In genomic region chr15:60389261-60390077, GRCh38 we compare ENCODE assay signal across 8 cellular contexts. TPM values are rescaled to one million over a fixed set of nuclear protein-coding genes. Genes with fewer than 3 reads are reported as not detected.
A peak's percentile ranks its signal among the peaks of the same experiment; 100 is the strongest.
DNase-seq lines count a peak whose midpoint lies in the region; ATAC-seq, FAIRE-seq and TF ChIP-seq lines count a peak whose summit lies in the region.

No MANE protein-coding gene starts in this region.

- H3K27me3 ChIP-seq in lower lobe of right lung (ENCODE audit: low read depth) (no peaks in the 10 kb centered on the region), dorsolateral prefrontal cortex (peaks cover 0 to 15% (median 0%) of the 10 kb centered on the region in 45 donors)

- DNase-seq in activated CD8-positive, alpha-beta T cell treated with anti-CD3 and anti-CD28 coated beads for 36 hours = peak; percentile 49
- DNase-seq in lower lobe of right lung (no peak), urothelium cell line (ENCODE audit: low spot score) (no peak), dorsolateral prefrontal cortex (no peak), NCI-H1930 (lab: John Stamatoyannopoulos, UW) (no peak), hypothalamus (lab: John Stamatoyannopoulos, UW) (no peak)

- ATAC-seq in GM18505 (IDR thresholded peaks at IDR 0.05; ENCODE audit: unreplicated experiment) (peak; percentile 64), HG02798 (IDR thresholded peaks at IDR 0.05; ENCODE audit: poor library complexity, unreplicated experiment) (peak; percentile 90), lower lobe of right lung (no peak)
- peak; percentile 90 for ATAC-seq in activated CD8-positive, alpha-beta T cell treated with anti-CD3 and anti-CD28 coated beads for 36 hours

- FAIRE-seq in urothelium cell line (lab: Jason Lieb, UNC) = no peak

- POLR2A ChIA-PET in activated CD8-positive, alpha-beta T cell treated with anti-CD3 and anti-CD28 coated beads for 36 hours (lab: Charles Lee) = interaction anchor here (1.5 kb wide), 1 partner anchor 29 kb away, joined by 4 read pairs; no protein-coding TSS in a partner anchor

- H3K27ac Mint-ChIP-seq in activated CD8-positive, alpha-beta T cell treated with anti-CD3 and anti-CD28 coated beads for 36 hours = peak overlapping the region; percentile 5

- TF ChIP-seq POLR2A in GM18505 (IDR thresholded peaks at IDR 0.05; ENCODE audit: borderline replicate concordance, extremely low read depth, insufficient read depth, insufficient read length) = no peak

- peak overlapping the region; percentile 38 for H3K27ac ChIP-seq in lower lobe of right lung
- H3K27ac ChIP-seq in dorsolateral prefrontal cortex = peak overlapping the region in 1 of 59 donors; percentile 7

- H3K36me3 Mint-ChIP-seq in activated CD8-positive, alpha-beta T cell treated with anti-CD3 and anti-CD28 coated beads for 36 hours (ENCODE audit: low read depth) = peaks cover 5% of the 10 kb centered on the region

- H3K36me3 ChIP-seq in lower lobe of right lung = peaks cover 17% of the 10 kb centered on the region

- TF ChIP-seq CTCF in activated CD8-positive, alpha-beta T cell treated with anti-CD3 and anti-CD28 coated beads for 36 hours (IDR thresholded peaks at IDR 0.05) = no peak
- TF ChIP-seq CTCF in lower lobe of right lung (IDR thresholded peaks at IDR 0.05) (no peak), dorsolateral prefrontal cortex (IDR thresholded peaks at IDR 0.05 in 54 of 56, conservative IDR thresholded peaks at IDR 0.05 in 2 of 56; ENCODE audit: low read depth in 1 of 56, partially characterized antibody in 56 of 56) (no peak)

- CTCF ChIA-PET in activated CD8-positive, alpha-beta T cell treated with anti-CD3 and anti-CD28 coated beads for 36 hours (lab: Charles Lee) = no interaction called here

- intact Hi-C loops in activated CD8-positive, alpha-beta T cell treated with anti-CD3 and anti-CD28 coated beads for 36 hours (cut with micrococcal nuclease) = no loop called here
- intact Hi-C loops in lower lobe of right lung (cut with DNase I) (no loop called here), dorsolateral prefrontal cortex (cut with DNase I) (no loop called here)

- peaks cover 42% of the 10 kb centered on the region for H3K4me1 Mint-ChIP-seq in activated CD8-positive, alpha-beta T cell treated with anti-CD3 and anti-CD28 coated beads for 36 hours (ENCODE audit: low read depth)

- H3K27me3 Mint-ChIP-seq in activated CD8-positive, alpha-beta T cell treated with anti-CD3 and anti-CD28 coated beads for 36 hours = peaks cover 4% of the 10 kb centered on the region

- H3K4me3 ChIP-seq in lower lobe of right lung (peak overlapping the region; percentile 20), dorsolateral prefrontal cortex (no peak overlapping the region)

- no peaks in the 10 kb centered on the region for H3K9me3 ChIP-seq in lower lobe of right lung

- peaks cover 99% of the 10 kb centered on the region for H3K4me1 ChIP-seq in lower lobe of right lung

- peak overlapping the region; percentile 2 for H3K4me3 Mint-ChIP-seq in activated CD8-positive, alpha-beta T cell treated with anti-CD3 and anti-CD28 coated beads for 36 hours

- no peaks in the 10 kb centered on the region for H3K9me3 Mint-ChIP-seq in activated CD8-positive, alpha-beta T cell treated with anti-CD3 and anti-CD28 coated beads for 36 hours

RNA-seq across cellular contexts. Expression of gene ANXA2, which starts 8.3 kb away (rescaled TPM):
- total RNA-seq in activated CD8-positive, alpha-beta T cell treated with anti-CD3 and anti-CD28 coated beads for 36 hours = 10 to 100 TPM; 57.9 to 60.2 TPM
- 834 TPM for total RNA-seq in lower lobe of right lung
- 10 to 100 TPM; 10.1 to 90.4 (median 28.3) TPM for total RNA-seq in dorsolateral prefrontal cortex

Comparison
In these comparisons a context has a peak if more than half of its experiments do, and no peak if none do; other contexts are left out.
1. ATAC-seq: peak in GM18505 (single experiment), HG02798 (single experiment) and activated CD8-positive, alpha-beta T cell treated with anti-CD3 and anti-CD28 coated beads for 36 hours (single experiment); none in lower lobe of right lung (0 of 2).